Comparison of ENCODE assay signal across 13 cellular contexts in genomic region chr11:125069796-125070195, GRCh38. TPM values are rescaled to one million over a fixed set of nuclear protein-coding genes. Genes with fewer than 3 reads are reported as not detected.
DNase-seq lines count a peak whose midpoint lies in the region; ATAC-seq and TF ChIP-seq lines count a peak whose summit lies in the region.
"Had no signal": no experiment of that assay in that cellular context is flagged by ENCODE, and none has a peak within 500 bp of the region (broad histone marks: within the 10 kb centered on the region; RNA-seq: fewer than 3 reads in every experiment).

No MANE protein-coding gene starts in this region.

- DNase-seq in 8988T (peak; percentile 9), H9 (peak; percentile 24), UCSD-AML1 (lab: John Stamatoyannopoulos, UW; ENCODE audit: unreplicated experiment) (peak; percentile 41), right lobe of liver (no peak), NCI-H128 (lab: John Stamatoyannopoulos, UW; ENCODE audit: unreplicated experiment) (no peak), psoas muscle (no peak), NCI-H2029 (lab: John Stamatoyannopoulos, UW) (no peak), cortex of kidney (lab: John Stamatoyannopoulos, UW) (no peak)
- DNase-seq: activated T-cell treated with anti-CD3 and anti-CD28 coated beads, Interleukin-2, amount 50 U/mL, for 1 hour; central memory CD4-positive, alpha-beta T cell; stimulated activated CD4-positive, alpha-beta T cell treated with anti-CD3 and anti-CD28 coated beads, Interleukin-2, amount 100 ng/mL, for 24 hours had no signal

- H4K5ac ChIP-seq in H9 (ENCODE audit: insufficient read length, low read depth, low read length): no peak overlapping the region

- H3K36me3 ChIP-seq in right lobe of liver (no peaks in the 10 kb centered on the region), psoas muscle (ENCODE audit: insufficient read depth in 1 of 2, low read depth in 1 of 2) (no peaks in the 10 kb centered on the region)
- H3K36me3 ChIP-seq: thyroid gland had no signal

- no peaks in the 10 kb centered on the region for H3K23me2 ChIP-seq in H9 (ENCODE audit: insufficient read length, low read depth, low read length, poor library complexity, severe bottlenecking)

- H3K27me3 Mint-ChIP-seq in H9 (ENCODE audit: low read depth): peaks cover 29% of the 10 kb centered on the region

- H4K91ac ChIP-seq in H9 (ENCODE audit: insufficient read length, low read depth, low read length): no peak overlapping the region

- no peak overlapping the region for H3K4me3 ChIP-seq in right lobe of liver
- no peak overlapping the region for H3K4me3 ChIP-seq in psoas muscle
- H3K4me3 ChIP-seq: thyroid gland had no signal

- no peak overlapping the region for H3K27ac Mint-ChIP-seq in H9
- H3K27ac Mint-ChIP-seq: nephron had no signal

- H3K36me3 Mint-ChIP-seq in H9 (ENCODE audit: insufficient read depth in 1 of 3, low read depth in 3 of 3): no peaks in the 10 kb centered on the region

- ATAC-seq in right lobe of liver (no peak), psoas muscle (no peak)

- no peak overlapping the region for H3K14ac ChIP-seq in H9 (ENCODE audit: insufficient read depth, low read length)

- H2BK12ac ChIP-seq in H9 (ENCODE audit: insufficient read length, low read depth, low read length): no peak overlapping the region

- no peak overlapping the region for H2AFZ ChIP-seq in H9 (ENCODE audit: low read length)

- H3K27ac ChIP-seq in H9 (ENCODE audit: insufficient read length, low read depth, low read length): no peak overlapping the region
- peak overlapping the region in 2 of 3 donors; percentile 38 to 42 for H3K27ac ChIP-seq in right lobe of liver
- H3K27ac ChIP-seq in psoas muscle: no peak overlapping the region
- H3K27ac ChIP-seq: thyroid gland had no signal

- H3K4me2 ChIP-seq in H9 (ENCODE audit: insufficient read depth, insufficient read length, low read length): no peak overlapping the region

- H3K4me1 ChIP-seq in H9 (ENCODE audit: insufficient read depth, low read length) (no peaks in the 10 kb centered on the region), right lobe of liver (peaks cover 0 to 3% (median 0%) of the 10 kb centered on the region in 4 donors), psoas muscle (no peaks in the 10 kb centered on the region)
- H3K4me1 ChIP-seq: thyroid gland had no signal

- no peak overlapping the region for H2AK5ac ChIP-seq in H9 (ENCODE audit: insufficient read length, low read length)

- H3T11ph ChIP-seq in H9 (ENCODE audit: low read length): no peak overlapping the region

- no peaks in the 10 kb centered on the region for H3K27me3 ChIP-seq in H9 (ENCODE audit: insufficient read depth, low read length)
- H3K27me3 ChIP-seq in right lobe of liver: no peaks in the 10 kb centered on the region
- peaks cover 0 to 5% (median 0%) of the 10 kb centered on the region in 3 donors for H3K27me3 ChIP-seq in psoas muscle (ENCODE audit: insufficient read depth in 3 of 3, low read length in 2 of 3)
- H3K27me3 ChIP-seq: thyroid gland had no signal

- no peaks in the 10 kb centered on the region for H3K79me2 ChIP-seq in H9 (ENCODE audit: insufficient read depth, low read length)

- H3K56ac ChIP-seq in H9 (ENCODE audit: insufficient read length, low read depth, low read length): no peak overlapping the region

- no peak overlapping the region for H3K9ac ChIP-seq in H9 (ENCODE audit: extremely low read depth, insufficient read length, low read length)

- no CpG with 5 or more reads among the region's 5 CpGs for WGBS in H9 (ENCODE audit: extremely low coverage, insufficient read length, low lambda C conversion rate)
- 33% methylated on average over 1 of the region's 5 CpGs for WGBS in right lobe of liver (ENCODE audit: insufficient coverage, low coverage, low lambda C conversion rate, missing lambda C conversion rate)
- 69 to 78% (median 74%) methylated on average over 5 of the region's 5 CpGs for WGBS in psoas muscle, 3 donors

- TF ChIP-seq POLR2A in right lobe of liver (IDR thresholded peaks at IDR 0.05): no peak

- H3K4ac ChIP-seq in H9 (ENCODE audit: low read depth, low read length): no peak overlapping the region

- no peak overlapping the region for H2BK5ac ChIP-seq in H9 (ENCODE audit: insufficient read length, low read length)

- no peaks in the 10 kb centered on the region for H3K79me1 ChIP-seq in H9 (ENCODE audit: insufficient read depth, low read depth, low read length, poor library complexity, severe bottlenecking)

- no peaks in the 10 kb centered on the region for H4K20me1 ChIP-seq in H9 (ENCODE audit: control insufficient read depth, insufficient read depth, insufficient read length)

- no peak overlapping the region for H2BK20ac ChIP-seq in H9 (ENCODE audit: low read depth, low read length, poor library complexity, severe bottlenecking)

- H3K18ac ChIP-seq in H9 (ENCODE audit: insufficient read length, low read depth, low read length): no peak overlapping the region

- H2BK15ac ChIP-seq in H9 (ENCODE audit: low read depth, low read length): no peak overlapping the region

- H3K23ac ChIP-seq in H9 (ENCODE audit: insufficient read length, low read depth, low read length): no peak overlapping the region

- peaks cover 16 to 22% of the 10 kb centered on the region in 2 experiments for H3K4me1 Mint-ChIP-seq in H9

- intact Hi-C loops in right lobe of liver (cut with DNase I) (no loop called here), psoas muscle (cut with DNase I) (no loop called here)

- H3K4me3 Mint-ChIP-seq in H9: no peak overlapping the region
- H3K4me3 Mint-ChIP-seq: nephron had no signal

- no peak for TF ChIP-seq CTCF in H9 (conservative IDR thresholded peaks at IDR 0.05)
- no peak for TF ChIP-seq CTCF in right lobe of liver (IDR thresholded peaks at IDR 0.05)
- TF ChIP-seq CTCF in psoas muscle (IDR thresholded peaks at IDR 0.05): no peak

- no peaks in the 10 kb centered on the region for H3K9me3 ChIP-seq in H9 (ENCODE audit: control insufficient read depth, low read depth, low read length)
- no peaks in the 10 kb centered on the region for H3K9me3 ChIP-seq in right lobe of liver
- H3K9me3 ChIP-seq in psoas muscle: no peaks in the 10 kb centered on the region
- H3K9me3 ChIP-seq: thyroid gland had no signal

- no peaks in the 10 kb centered on the region for H3K9me3 Mint-ChIP-seq in H9
- H3K9me3 Mint-ChIP-seq: nephron had no signal

- H2BK120ac ChIP-seq in H9 (ENCODE audit: low read depth, low read length, poor library complexity, severe bottlenecking): no peak overlapping the region

- H4K8ac ChIP-seq in H9 (replicated peaks; ENCODE audit: insufficient read length, low read depth, low read length): no peak overlapping the region

RNA-seq across cellular contexts. Expression of gene SLC37A2, which starts 6.7 kb away (rescaled TPM):
- total RNA-seq in H9 (2021) (0.61 and 1.2 TPM in 2 replicates), right lobe of liver (10 to 100 TPM in 1 of 6 experiments, 1 to 10 TPM in 5; 3.4 to 14.2 (median 4.7) TPM), psoas muscle (1 to 10 TPM; 1.2 to 1.9 (median 1.7) TPM)
- polyA plus RNA-seq in psoas muscle: under 1 TPM; 0.30 to 0.47 (median 0.31) TPM

RNA-seq across cellular contexts. Expression of gene TMEM218, which starts 41.6 kb away (rescaled TPM):
- total RNA-seq in H9 (2021) (14.3 and 15.2 TPM in 2 replicates), right lobe of liver (10 to 100 TPM in 4 of 6 experiments, 1 to 10 TPM in 2; 7.4 to 13.5 (median 10.5) TPM), psoas muscle (10 to 100 TPM in 1 of 4 donors, 1 to 10 TPM in 3; 4.9 to 12.1 (median 5.9) TPM)
- polyA plus RNA-seq in psoas muscle: 10 to 100 TPM; 13.6 to 30.3 (median 18.4) TPM

Comparison
In these comparisons a context has a peak if more than half of its experiments do, and no peak if none do; other contexts are left out.
1. DNase-seq: peak in 8988T (single experiment), H9 (single experiment) and UCSD-AML1 (single experiment); none in right lobe of liver (0 of 3), NCI-H128 (single experiment), psoas muscle (0 of 2), NCI-H2029 (single experiment) and cortex of kidney (single experiment).
2. H3K27ac ChIP-seq: peak in right lobe of liver (2 of 3); none in H9 (single experiment) and psoas muscle (single experiment).